In genomic region chr14:79011920-79012204, GRCh38 we compare ENCODE assay signal across 20 cellular contexts.
DNase-seq lines count a peak whose midpoint lies in the region; ATAC-seq and TF ChIP-seq lines count a peak whose summit lies in the region.
"Had no signal": no experiment of that assay in that cellular context is flagged by ENCODE, and none has a peak within 500 bp of the region (broad histone marks: within the 10 kb centered on the region; RNA-seq: fewer than 3 reads in every experiment).

No MANE protein-coding gene starts in this region.

- in situ Hi-C loops in brain microvascular endothelial cell (cut with HindIII; ENCODE audit: low pct_ligation_motif_present, low sequenced_read_pairs), result no loop called here
- in situ Hi-C loops in GM13976 (cut with MboI; ENCODE audit: low sequenced_read_pairs, unreplicated experiment), result no loop called here

- H3K4me3 ChIP-seq in PC-9, result peak overlapping the region; percentile 17; the same call in 1 of the 2 replicates
- no peak overlapping the region for H3K4me3 ChIP-seq in brain microvascular endothelial cell (ENCODE audit: low read depth, low read length)
- H3K4me3 ChIP-seq in parathyroid adenoma (ENCODE audit: low read depth, low read length), result no peak overlapping the region
- H3K4me3 ChIP-seq: body of pancreas, heart left ventricle, right lobe of liver had no signal

- H2AFZ ChIP-seq in PC-9, result 0 out of 2 replicates have a peak overlapping the region, but pooled peaks have one; percentile 21
- peak overlapping the region; percentile 8 for H2AFZ ChIP-seq in parathyroid adenoma

- DNase-seq in AG20443 (ENCODE audit: low spot score), result peak; percentile 14
- DNase-seq in PC-9, result peak in 1 of 2 experiments; percentile 87
- no peak for DNase-seq in brain microvascular endothelial cell
- no peak for DNase-seq in NK-92 treated with Interleukin-12 subunit alpha and Interleukin-12 subunit beta, amount 100 ng/mL, for 24 hours (lab: John Stamatoyannopoulos, UW)
- DNase-seq in GM13976 (ENCODE audit: low spot score), result no peak
- no peak for DNase-seq in CD1c-positive myeloid dendritic cell (ENCODE audit: extremely low spot score)
- DNase-seq: activated CD4-positive, alpha-beta T cell treated with anti-CD3 and anti-CD28 coated beads, Interleukin-2, amount 10 ng/mL, durations not matched to agents 24 days and 14 days; activated naive CD8-positive, alpha-beta T cell treated with anti-CD3 and anti-CD28 coated beads, Interleukin-2, amount 50 U/mL, for 24 hours; activated T-cell treated with anti-CD3 and anti-CD28 coated beads, Interleukin-2, amount 50 U/mL, for 4 hours; heart left ventricle; left colon; NCI-H2227 treated with DMSO at 0.1 percent for 48 hours; right lobe of liver; stimulated activated CD4-positive, alpha-beta T cell treated with anti-CD3 and anti-CD28 coated beads, Interleukin-4, amount 100 ng/mL, for 4 hours; T-helper 9 cell had no signal

- H3K9ac ChIP-seq in parathyroid adenoma, result no peak overlapping the region

- no peaks in the 10 kb centered on the region for H4K20me1 ChIP-seq in PC-9 (ENCODE audit: insufficient read depth)

- no peak for ATAC-seq in HG03565 (IDR thresholded peaks at IDR 0.05; ENCODE audit: unreplicated experiment)
- ATAC-seq: activated naive CD8-positive, alpha-beta T cell treated with anti-CD3 and anti-CD28 coated beads, Interleukin-2, amount 50 U/mL, for 24 hours; activated T-cell treated with anti-CD3 and anti-CD28 coated beads, Interleukin-2, amount 50 U/mL, for 4 hours; body of pancreas; heart left ventricle; left colon; right lobe of liver; Right ventricle myocardium inferior; stimulated activated memory B cell treated with anti-CD40 and anti-IgM and Interleukin-4, amounts not matched to agents 10 μg/mL and 1 μg/mL and 100 μg/mL, for 72 hours had no signal

- H3K79me2 ChIP-seq in PC-9 (ENCODE audit: low read depth) (no peaks in the 10 kb centered on the region), parathyroid adenoma (no peaks in the 10 kb centered on the region)

- intact Hi-C loops in PC-9 (cut with micrococcal nuclease; ENCODE audit: unreplicated experiment), result loop anchor here (2.0 kb wide), 1 partner anchor 43 kb away; no protein-coding TSS in a partner anchor

- no peaks in the 10 kb centered on the region for H3K9me2 ChIP-seq in PC-9 (ENCODE audit: insufficient read depth)

- POLR2A ChIA-PET in PC-9 (lab: Charles Lee; ENCODE audit: unreplicated experiment), result no interaction called here

- H3K9me3 ChIP-seq in PC-9 (ENCODE audit: insufficient read depth, low read depth), result no peaks in the 10 kb centered on the region; the same call in none of the 2 replicates
- H3K9me3 ChIP-seq in parathyroid adenoma (ENCODE audit: control insufficient read depth, low read length), result no peaks in the 10 kb centered on the region
- H3K9me3 ChIP-seq: body of pancreas, heart left ventricle, right lobe of liver had no signal

- H3K27ac ChIP-seq in PC-9 (peak overlapping the region; percentile 86), brain microvascular endothelial cell (peak overlapping the region; percentile 75), parathyroid adenoma (peak overlapping the region; percentile 94)
- H3K27ac ChIP-seq: body of pancreas, heart left ventricle, right lobe of liver had no signal

- H3F3A ChIP-seq in PC-9 (ENCODE audit: insufficient read depth, low read depth), result peaks cover 4% of the 10 kb centered on the region; the same call in 1 of the 2 replicates

- TF ChIP-seq CTCF in PC-9 (conservative IDR thresholded peaks at IDR 0.05), result 0 out of 2 replicates have a peak, but pooled peaks have one; percentile 11
- no peak for TF ChIP-seq CTCF in brain microvascular endothelial cell (IDR thresholded peaks at IDR 0.05; ENCODE audit: low read depth, low read length, missing control alignments)
- no peak for TF ChIP-seq CTCF in parathyroid adenoma (IDR thresholded peaks at IDR 0.05)
- TF ChIP-seq CTCF in GM13976 (IDR thresholded peaks at IDR 0.05; ENCODE audit: borderline replicate concordance, control extremely low read depth, extremely low read depth, insufficient read depth, missing control alignments), result no peak

- H3K36me3 ChIP-seq in PC-9 (ENCODE audit: low read depth), result no peaks in the 10 kb centered on the region
- H3K36me3 ChIP-seq in brain microvascular endothelial cell (replicated peaks), result no peaks in the 10 kb centered on the region
- H3K36me3 ChIP-seq in parathyroid adenoma (ENCODE audit: control insufficient read depth, insufficient read depth, low read length), result no peaks in the 10 kb centered on the region
- H3K36me3 ChIP-seq: heart left ventricle, right lobe of liver had no signal

- CTCF ChIA-PET in PC-9 (lab: Charles Lee), result no interaction called here

- no TSS peak for BruUV-seq in PC-9 (replicated peaks; lab: Mats Ljungman, UMichigan)

- peak overlapping the region; percentile 63 for H3K4me2 ChIP-seq in PC-9
- no peak overlapping the region for H3K4me2 ChIP-seq in parathyroid adenoma (ENCODE audit: low read length)

- H3K4me1 ChIP-seq in PC-9 (replicated peaks; ENCODE audit: insufficient read depth), result peaks cover 38% of the 10 kb centered on the region
- peaks cover 54% of the 10 kb centered on the region for H3K4me1 ChIP-seq in parathyroid adenoma
- H3K4me1 ChIP-seq: heart left ventricle, right lobe of liver had no signal

- H3K27me3 ChIP-seq in PC-9 (ENCODE audit: insufficient read depth, low read depth) (no peaks in the 10 kb centered on the region), brain microvascular endothelial cell (replicated peaks) (no peaks in the 10 kb centered on the region), parathyroid adenoma (ENCODE audit: control insufficient read depth, insufficient read depth, low read length) (no peaks in the 10 kb centered on the region)
- H3K27me3 ChIP-seq: body of pancreas, heart left ventricle, right lobe of liver had no signal
